ENCODE assay signal across 23 cellular contexts in genomic region chr4:180640193-180640592, GRCh38.
DNase-seq lines count a peak whose midpoint lies in the region; ATAC-seq, FAIRE-seq and TF ChIP-seq lines count a peak whose summit lies in the region.
"Had no signal": no experiment of that assay in that cellular context is flagged by ENCODE, and none has a peak within 500 bp of the region (broad histone marks: within the 10 kb centered on the region; RNA-seq: fewer than 3 reads in every experiment).

No MANE protein-coding gene starts in this region.

- no peak overlapping the region for H4K8ac ChIP-seq in H1 (ENCODE audit: extremely low read depth, insufficient read depth, low read length)

- peak overlapping the region; percentile 52 for H3K27ac Mint-ChIP-seq in activated T-cell treated with anti-CD3 and anti-CD28 coated beads, Interleukin-2, amount 50 U/mL, for 72 hours
- H3K27ac Mint-ChIP-seq in activated T-cell treated with anti-CD3 and anti-CD28 coated beads, Interleukin-2, amount 50 U/mL, for 24 hours: no peak overlapping the region
- H3K27ac Mint-ChIP-seq in activated naive CD4-positive, alpha-beta T cell treated with anti-CD3 and anti-CD28 coated beads, Interleukin-2, amount 50 U/mL, for 72 hours: no peak overlapping the region
- H3K27ac Mint-ChIP-seq: CD4-positive, alpha-beta T cell; HFFc6 had no signal

- no peaks in the 10 kb centered on the region for H3K27me3 Mint-ChIP-seq in activated T-cell treated with anti-CD3 and anti-CD28 coated beads, Interleukin-2, amount 50 U/mL, for 72 hours (ENCODE audit: low read depth)
- H3K27me3 Mint-ChIP-seq in activated T-cell treated with anti-CD3 and anti-CD28 coated beads, Interleukin-2, amount 50 U/mL, for 24 hours: no peaks in the 10 kb centered on the region
- H3K27me3 Mint-ChIP-seq: CD4-positive, alpha-beta T cell had no signal

- H3K23ac ChIP-seq in H1 (ENCODE audit: insufficient read length): no peak overlapping the region

- CTCF ChIA-PET in H1 (lab: Charles Lee; ENCODE audit: partially characterized antibody): interaction anchor here (1.4 kb wide), 1 partner anchor 185 kb away, joined by 5 read pairs; no protein-coding TSS in a partner anchor

- no peak for TF ChIP-seq POLR2A in H1 (IDR thresholded peaks at IDR 0.05; ENCODE audit: control extremely low read depth in 1 of 2, low read depth in 2 of 2, low read length in 2 of 2)
- no peak for TF ChIP-seq POLR2A in gastroesophageal sphincter (IDR thresholded peaks at IDR 0.05)

- no peaks in the 10 kb centered on the region for H3K36me3 ChIP-seq in H1 (ENCODE audit: control insufficient read depth in 2 of 4, insufficient read depth in 4 of 4, low read length in 3 of 4)
- H3K36me3 ChIP-seq in gastroesophageal sphincter: no peaks in the 10 kb centered on the region

- H3K9me3 Mint-ChIP-seq in activated T-cell treated with anti-CD3 and anti-CD28 coated beads, Interleukin-2, amount 50 U/mL, for 72 hours: peaks cover 0 to 2% of the 10 kb centered on the region in 2 donors
- H3K9me3 Mint-ChIP-seq in activated T-cell treated with anti-CD3 and anti-CD28 coated beads, Interleukin-2, amount 50 U/mL, for 24 hours: no peaks in the 10 kb centered on the region
- H3K9me3 Mint-ChIP-seq in activated naive CD4-positive, alpha-beta T cell treated with anti-CD3 and anti-CD28 coated beads, Interleukin-2, amount 50 U/mL, for 72 hours: peaks cover 0 to 4% of the 10 kb centered on the region in 2 donors

- TF ChIP-seq EP300 in H1 (IDR thresholded peaks at IDR 0.05; ENCODE audit: borderline replicate concordance in 1 of 2, low read depth in 2 of 2, low read length in 2 of 2) (no peak), gastroesophageal sphincter (IDR thresholded peaks at IDR 0.05) (no peak)

- H3K27ac ChIP-seq in H1 (ENCODE audit: low read depth, low read length) (no peak overlapping the region), gastroesophageal sphincter (no peak overlapping the region)
- H3K27ac ChIP-seq: 22Rv1, A549, C4-2B, HL-60 had no signal

- no peaks in the 10 kb centered on the region for H3K79me1 ChIP-seq in H1 (ENCODE audit: low read depth, low read length)

- H4K5ac ChIP-seq in H1 (ENCODE audit: insufficient read length, low read depth, low read length): no peak overlapping the region

- no peak overlapping the region for H3K14ac ChIP-seq in H1 (ENCODE audit: insufficient read length)

- no peak overlapping the region for H3K56ac ChIP-seq in H1 (replicated peaks; ENCODE audit: insufficient read length, low read depth, low read length)

- TF ChIP-seq CTCF in H1 (IDR thresholded peaks at IDR 0.05; ENCODE audit: control extremely low read depth in 1 of 3, insufficient read depth in 1 of 3, low read depth in 1 of 3, low read length in 3 of 3) (no peak), gastroesophageal sphincter (IDR thresholded peaks at IDR 0.05) (no peak)

- H3K23me2 ChIP-seq in H1 (ENCODE audit: low read depth, low read length): no peaks in the 10 kb centered on the region

- H3K9ac ChIP-seq in H1 (replicated peaks in 1 of 4; ENCODE audit: extremely low read depth in 1 of 4, low read depth in 3 of 4, low read length in 3 of 4): no peak overlapping the region

- H3K27me3 ChIP-seq in H1 (replicated peaks in 1 of 4; ENCODE audit: control insufficient read depth in 3 of 4, extremely low read depth in 1 of 4, insufficient read depth in 3 of 4, low read length in 3 of 4): no peaks in the 10 kb centered on the region
- peaks cover 4% of the 10 kb centered on the region for H3K27me3 ChIP-seq in gastroesophageal sphincter

- H3K4me1 Mint-ChIP-seq in activated T-cell treated with anti-CD3 and anti-CD28 coated beads, Interleukin-2, amount 50 U/mL, for 72 hours (ENCODE audit: low read depth): peaks cover 5% of the 10 kb centered on the region
- no peaks in the 10 kb centered on the region for H3K4me1 Mint-ChIP-seq in activated T-cell treated with anti-CD3 and anti-CD28 coated beads, Interleukin-2, amount 50 U/mL, for 24 hours (ENCODE audit: low read depth)

- peak overlapping the region; percentile 16; the same call in 1 of the 2 replicates for H2AFZ ChIP-seq in H1 (ENCODE audit: low read length)

- peak; percentile 36 for FAIRE-seq in H1 (lab: Jason Lieb, UNC)
- FAIRE-seq: A549, D721Med, GM12892, GM18507, H54 had no signal

- H3K4ac ChIP-seq in H1 (replicated peaks; ENCODE audit: insufficient read length, low read depth, low read length): no peak overlapping the region

- no peak overlapping the region for H2BK20ac ChIP-seq in H1 (ENCODE audit: low read length)

- H3K4me1 ChIP-seq in H1 (replicated peaks in 1 of 4; ENCODE audit: control insufficient read depth in 3 of 4, insufficient read depth in 4 of 4, low read length in 3 of 4): peaks cover 0 to 2% (median under 1%) of the 10 kb centered on the region in 4 experiments; a peak in 1 of 7 replicates
- H3K4me1 ChIP-seq in gastroesophageal sphincter: no peaks in the 10 kb centered on the region
- H3K4me1 ChIP-seq: A549, Caco-2 had no signal

- no peak overlapping the region for H4K91ac ChIP-seq in H1 (replicated peaks; ENCODE audit: insufficient read length, low read length)

- no peak overlapping the region for H2BK120ac ChIP-seq in H1 (replicated peaks; ENCODE audit: low read depth, low read length)

- H3K4me3 ChIP-seq in H1 (ENCODE audit: extremely low read depth in 1 of 4, insufficient read depth in 2 of 4, low read depth in 3 of 4, low read length in 4 of 4): no peak overlapping the region
- H3K4me3 ChIP-seq in gastroesophageal sphincter: no peak overlapping the region
- H3K4me3 ChIP-seq: A549 had no signal

- no peak for TF ChIP-seq RAD21 in H1 (IDR thresholded peaks at IDR 0.05 in 1 of 2, conservative IDR thresholded peaks at IDR 0.05 in 1 of 2; ENCODE audit: low read depth in 2 of 2, low read length in 2 of 2)

- no peaks in the 10 kb centered on the region for H3K9me3 ChIP-seq in H1 (ENCODE audit: insufficient read depth in 2 of 2, low read depth in 1 of 2, low read length in 1 of 2)
- no peaks in the 10 kb centered on the region for H3K9me3 ChIP-seq in gastroesophageal sphincter
- H3K9me3 ChIP-seq: A549, Caco-2 had no signal

- no peak overlapping the region for H2BK5ac ChIP-seq in H1 (ENCODE audit: low read depth, low read length)

- no peak overlapping the region for H2BK15ac ChIP-seq in H1 (ENCODE audit: low read length)

- H3K18ac ChIP-seq in H1 (ENCODE audit: extremely low read depth, low read length): no peak overlapping the region

- no peak overlapping the region for H2BK12ac ChIP-seq in H1 (ENCODE audit: low read depth, low read length)

- no peak overlapping the region for H3K4me3 Mint-ChIP-seq in activated T-cell treated with anti-CD3 and anti-CD28 coated beads, Interleukin-2, amount 50 U/mL, for 72 hours
- no peak overlapping the region for H3K4me3 Mint-ChIP-seq in activated T-cell treated with anti-CD3 and anti-CD28 coated beads, Interleukin-2, amount 50 U/mL, for 24 hours
- H3K4me3 Mint-ChIP-seq: CD4-positive, alpha-beta T cell; HFFc6 had no signal

- DNase-seq in activated T-cell treated with anti-CD3 and anti-CD28 coated beads, Interleukin-2, amount 50 U/mL, for 72 hours: no peak
- DNase-seq in activated T-cell treated with anti-CD3 and anti-CD28 coated beads, Interleukin-2, amount 50 U/mL, for 24 hours: no peak
- no peak for DNase-seq in H1 (ENCODE audit: low read depth in 1 of 2, low spot score in 2 of 2)
- DNase-seq in iPS-NIHi11 (ENCODE audit: low spot score): peak; percentile 14
- no peak for DNase-seq in activated naive CD4-positive, alpha-beta T cell treated with anti-CD3 and anti-CD28 coated beads, Interleukin-2, amount 50 U/mL, for 72 hours (ENCODE audit: low spot score in 2 of 2)
- DNase-seq: AML-193; Caco-2; CD4-positive, alpha-beta T cell; GDM1; HFFc6; IMR-90 had no signal

- no peaks in the 10 kb centered on the region for H3K36me3 Mint-ChIP-seq in activated T-cell treated with anti-CD3 and anti-CD28 coated beads, Interleukin-2, amount 50 U/mL, for 72 hours (ENCODE audit: insufficient read depth in 2 of 2)
- no peaks in the 10 kb centered on the region for H3K36me3 Mint-ChIP-seq in activated T-cell treated with anti-CD3 and anti-CD28 coated beads, Interleukin-2, amount 50 U/mL, for 24 hours (ENCODE audit: low read depth)
- no peaks in the 10 kb centered on the region for H3K36me3 Mint-ChIP-seq in activated naive CD4-positive, alpha-beta T cell treated with anti-CD3 and anti-CD28 coated beads, Interleukin-2, amount 50 U/mL, for 72 hours

- no peaks in the 10 kb centered on the region for H3K79me2 ChIP-seq in H1 (ENCODE audit: control insufficient read depth in 1 of 2, insufficient read depth in 2 of 2, low read length in 2 of 2)

- POLR2A ChIA-PET in H1 (lab: Charles Lee; ENCODE audit: partially characterized antibody): no interaction called here

- ATAC-seq in activated T-cell treated with anti-CD3 and anti-CD28 coated beads, Interleukin-2, amount 50 U/mL, for 72 hours (replicated peaks in 1 of 2): no peak
- ATAC-seq in GM18870 (IDR thresholded peaks at IDR 0.05; ENCODE audit: unreplicated experiment) (no peak), GM18517 (IDR thresholded peaks at IDR 0.05; ENCODE audit: unreplicated experiment) (no peak), gastroesophageal sphincter (no peak)
- ATAC-seq in activated naive CD4-positive, alpha-beta T cell treated with anti-CD3 and anti-CD28 coated beads, Interleukin-2, amount 50 U/mL, for 72 hours: no peak
- ATAC-seq: A549, HCT116 had no signal

- H2AK5ac ChIP-seq in H1 (ENCODE audit: low read depth, low read length): no peak overlapping the region

- 0 out of 4 replicates have a peak overlapping the region, but pooled peaks have one; percentile 10 to 22 for H3K4me2 ChIP-seq in H1 (ENCODE audit: insufficient read depth in 1 of 2, low read depth in 2 of 2, low read length in 2 of 2)
- H3K4me2 ChIP-seq: A549 had no signal

- H4K20me1 ChIP-seq in H1 (replicated peaks in 1 of 2; ENCODE audit: control insufficient read depth in 1 of 2, insufficient read depth in 2 of 2, low read length in 2 of 2): no peaks in the 10 kb centered on the region

- WGBS in H1 (ENCODE audit: extremely low coverage in 1 of 2, insufficient coverage in 1 of 2, insufficient read length in 1 of 2, insufficient replicate concordance in 2 of 2, low coverage in 1 of 2, low lambda C conversion rate in 2 of 2, missing lambda C conversion rate in 1 of 2), 2 experiments: 53% methylated on average over 2 of the region's 2 CpGs; no CpG with 5 or more reads in 1 of the 2 experiments
- 61 to 65% methylated on average over 2 of the region's 2 CpGs for WGBS in gastroesophageal sphincter (ENCODE audit: low coverage in 1 of 2), 2 donors

TF ChIP-seq in H1, 55 proteins besides CTCF, POLR2A, EP300 and RAD21 (continues in another document):
- TF ChIP-seq RBBP5 (IDR thresholded peaks at IDR 0.05; ENCODE audit: borderline replicate concordance, low read depth, low read length): no peak
- TF ChIP-seq SIN3A (conservative IDR thresholded peaks at IDR 0.05 in 1 of 2, IDR thresholded peaks at IDR 0.05 in 1 of 2; ENCODE audit: low read depth in 1 of 2, low read length in 2 of 2): no peak
- no peak for TF ChIP-seq ASH2L (IDR thresholded peaks at IDR 0.05; ENCODE audit: low read length)
- TF ChIP-seq SP2 (IDR thresholded peaks at IDR 0.05; ENCODE audit: low read length): no peak
- no peak for TF ChIP-seq ZNF274 (IDR thresholded peaks at IDR 0.05; ENCODE audit: borderline replicate concordance, extremely low read depth, low read length)
- TF ChIP-seq RFX5 (IDR thresholded peaks at IDR 0.05; ENCODE audit: borderline replicate concordance, low read depth, low read length): no peak
